ENCODE assay signal across 21 cellular contexts in genomic region chr3:67245545-67245944, GRCh38.
DNase-seq lines count a peak whose midpoint lies in the region; ATAC-seq, FAIRE-seq and TF ChIP-seq lines count a peak whose summit lies in the region.
"Had no signal": no experiment of that assay in that cellular context is flagged by ENCODE, and none has a peak within 500 bp of the region (broad histone marks: within the 10 kb centered on the region; RNA-seq: fewer than 3 reads in every experiment).

No MANE protein-coding gene starts in this region.

- no peak for TF ChIP-seq EP300 in H1 (IDR thresholded peaks at IDR 0.05; ENCODE audit: borderline replicate concordance in 1 of 2, low read depth in 2 of 2, low read length in 2 of 2)

- no peak overlapping the region for H4K8ac ChIP-seq in H1 (ENCODE audit: extremely low read depth, insufficient read depth, low read length)

- peak; percentile 55 for ATAC-seq in HG03175 (IDR thresholded peaks at IDR 0.05; ENCODE audit: unreplicated experiment)
- no peak for ATAC-seq in activated CD8-positive, alpha-beta T cell treated with anti-CD3 and anti-CD28 coated beads for 36 hours
- ATAC-seq: Right ventricle myocardium inferior had no signal

- no peak overlapping the region for H3K4me3 Mint-ChIP-seq in progenitor cell of endocrine pancreas (ENCODE audit: low read depth)
- no peak overlapping the region for H3K4me3 Mint-ChIP-seq in activated CD8-positive, alpha-beta T cell treated with anti-CD3 and anti-CD28 coated beads for 36 hours

- no peak overlapping the region for H3K56ac ChIP-seq in H1 (replicated peaks; ENCODE audit: insufficient read length, low read depth, low read length)

- no peaks in the 10 kb centered on the region for H4K20me1 ChIP-seq in H1 (replicated peaks in 1 of 2; ENCODE audit: control insufficient read depth in 1 of 2, insufficient read depth in 2 of 2, low read length in 2 of 2)

- peak; percentile 18; the same call in 1 of the 3 replicates for TF ChIP-seq CTCF in GM12872 (IDR thresholded peaks at IDR 0.05; ENCODE audit: insufficient read depth, low read depth, low read length)
- peak in 2 of 3 experiments; percentile 6 to 33; a peak in 2 of 4 replicates for TF ChIP-seq CTCF in H1 (IDR thresholded peaks at IDR 0.05; ENCODE audit: control extremely low read depth in 1 of 3, insufficient read depth in 1 of 3, low read depth in 1 of 3, low read length in 3 of 3)
- peak; percentile 8 for TF ChIP-seq CTCF in progenitor cell of endocrine pancreas (IDR thresholded peaks at IDR 0.05; ENCODE audit: unreplicated experiment)
- no peak for TF ChIP-seq CTCF in activated CD8-positive, alpha-beta T cell treated with anti-CD3 and anti-CD28 coated beads for 36 hours (IDR thresholded peaks at IDR 0.05)

- H2BK15ac ChIP-seq in H1 (ENCODE audit: low read length): no peak overlapping the region

- H2BK20ac ChIP-seq in H1 (ENCODE audit: low read length): no peak overlapping the region

- no peaks in the 10 kb centered on the region for H3K27me3 ChIP-seq in H1 (replicated peaks in 1 of 4; ENCODE audit: control insufficient read depth in 3 of 4, extremely low read depth in 1 of 4, insufficient read depth in 3 of 4, low read length in 3 of 4)

- no peaks in the 10 kb centered on the region for H3K27me3 Mint-ChIP-seq in progenitor cell of endocrine pancreas
- peaks cover 2% of the 10 kb centered on the region for H3K27me3 Mint-ChIP-seq in activated CD8-positive, alpha-beta T cell treated with anti-CD3 and anti-CD28 coated beads for 36 hours

- H3K36me3 Mint-ChIP-seq in progenitor cell of endocrine pancreas (ENCODE audit: insufficient read depth): no peaks in the 10 kb centered on the region
- H3K36me3 Mint-ChIP-seq in activated CD8-positive, alpha-beta T cell treated with anti-CD3 and anti-CD28 coated beads for 36 hours (ENCODE audit: low read depth): no peaks in the 10 kb centered on the region

- H3K4me1 ChIP-seq in H1 (replicated peaks in 1 of 4; ENCODE audit: control insufficient read depth in 3 of 4, insufficient read depth in 4 of 4, low read length in 3 of 4): peaks cover 0 to 4% (median 1%) of the 10 kb centered on the region in 4 experiments; a peak in 2 of 7 replicates
- H3K4me1 ChIP-seq: SJSA1 had no signal

- H4K5ac ChIP-seq in H1 (ENCODE audit: insufficient read length, low read depth, low read length): no peak overlapping the region

- no peak overlapping the region for H3K18ac ChIP-seq in H1 (ENCODE audit: extremely low read depth, low read length)

- intact Hi-C loops in activated CD8-positive, alpha-beta T cell treated with anti-CD3 and anti-CD28 coated beads for 36 hours (cut with micrococcal nuclease): no loop called here

- no peaks in the 10 kb centered on the region for H3K9me3 Mint-ChIP-seq in progenitor cell of endocrine pancreas (ENCODE audit: low read depth)
- H3K9me3 Mint-ChIP-seq in activated CD8-positive, alpha-beta T cell treated with anti-CD3 and anti-CD28 coated beads for 36 hours: no peaks in the 10 kb centered on the region

- no peaks in the 10 kb centered on the region; the same call in 1 of the 2 replicates for H3K23me2 ChIP-seq in H1 (ENCODE audit: low read depth, low read length)

- POLR2A ChIA-PET in H1 (lab: Charles Lee; ENCODE audit: partially characterized antibody): no interaction called here
- POLR2A ChIA-PET in activated CD8-positive, alpha-beta T cell treated with anti-CD3 and anti-CD28 coated beads for 36 hours (lab: Charles Lee): no interaction called here

- CTCF ChIA-PET in H1 (lab: Charles Lee; ENCODE audit: partially characterized antibody): interaction anchor here (0.6 to 2.0 kb wide), 6 partner anchors 11 to 1844 kb away, joined by 3 to 7 read pairs (median 4); no protein-coding TSS in a partner anchor
- CTCF ChIA-PET in activated CD8-positive, alpha-beta T cell treated with anti-CD3 and anti-CD28 coated beads for 36 hours (lab: Charles Lee): no interaction called here

- no peak overlapping the region for H2BK5ac ChIP-seq in H1 (ENCODE audit: low read depth, low read length)

- no peak for TF ChIP-seq POLR2A in H1 (IDR thresholded peaks at IDR 0.05; ENCODE audit: control extremely low read depth in 1 of 2, low read depth in 2 of 2, low read length in 2 of 2)

- no peak overlapping the region for H3K4ac ChIP-seq in H1 (replicated peaks; ENCODE audit: insufficient read length, low read depth, low read length)

- H2AK5ac ChIP-seq in H1 (ENCODE audit: low read depth, low read length): no peak overlapping the region

- TF ChIP-seq RAD21 in H1 (IDR thresholded peaks at IDR 0.05 in 1 of 2, conservative IDR thresholded peaks at IDR 0.05 in 1 of 2; ENCODE audit: low read depth in 2 of 2, low read length in 2 of 2): peak; percentile 26 to 46; a peak in 3 of 4 replicates

- no peaks in the 10 kb centered on the region; a peak in 1 of 4 replicates for H3K9me3 ChIP-seq in H1 (ENCODE audit: insufficient read depth in 2 of 2, low read depth in 1 of 2, low read length in 1 of 2)
- H3K9me3 ChIP-seq: SJSA1 had no signal

- no peak overlapping the region for H4K91ac ChIP-seq in H1 (replicated peaks; ENCODE audit: insufficient read length, low read length)

- H3K36me3 ChIP-seq in H1 (ENCODE audit: control insufficient read depth in 2 of 4, insufficient read depth in 4 of 4, low read length in 3 of 4): no peaks in the 10 kb centered on the region
- H3K36me3 ChIP-seq: SJSA1 had no signal

- H3K79me1 ChIP-seq in H1 (ENCODE audit: low read depth, low read length): no peaks in the 10 kb centered on the region

- H3K27ac Mint-ChIP-seq in progenitor cell of endocrine pancreas: no peak overlapping the region
- H3K27ac Mint-ChIP-seq in activated CD8-positive, alpha-beta T cell treated with anti-CD3 and anti-CD28 coated beads for 36 hours: no peak overlapping the region

- no peak overlapping the region for H3K14ac ChIP-seq in H1 (ENCODE audit: insufficient read length)

- H2BK12ac ChIP-seq in H1 (ENCODE audit: low read depth, low read length): no peak overlapping the region

- H3K23ac ChIP-seq in H1 (ENCODE audit: insufficient read length): no peak overlapping the region

- H2AFZ ChIP-seq in H1 (ENCODE audit: low read length): 0 out of 2 replicates have a peak overlapping the region, but pooled peaks have one; percentile 37

- no peak overlapping the region for H3K4me3 ChIP-seq in H1 (ENCODE audit: extremely low read depth in 1 of 4, insufficient read depth in 2 of 4, low read depth in 3 of 4, low read length in 4 of 4)
- H3K4me3 ChIP-seq: SJSA1 had no signal

- no peak overlapping the region for H2BK120ac ChIP-seq in H1 (replicated peaks; ENCODE audit: low read depth, low read length)

- FAIRE-seq in H1 (lab: Jason Lieb, UNC): no peak
- FAIRE-seq: G401.6, GM12891, RCC 7860 had no signal

- H3K27ac ChIP-seq in H1 (ENCODE audit: low read depth, low read length): no peak overlapping the region
- H3K27ac ChIP-seq: C4-2B, SJSA1 had no signal

- no peak overlapping the region for H3K4me2 ChIP-seq in H1 (ENCODE audit: insufficient read depth in 1 of 2, low read depth in 2 of 2, low read length in 2 of 2)

- H3K9ac ChIP-seq in H1 (replicated peaks in 1 of 4; ENCODE audit: extremely low read depth in 1 of 4, low read depth in 3 of 4, low read length in 3 of 4): no peak overlapping the region

- no peaks in the 10 kb centered on the region for H3K79me2 ChIP-seq in H1 (ENCODE audit: control insufficient read depth in 1 of 2, insufficient read depth in 2 of 2, low read length in 2 of 2)

- peaks cover 4% of the 10 kb centered on the region for H3K4me1 Mint-ChIP-seq in progenitor cell of endocrine pancreas (ENCODE audit: low read depth)
- H3K4me1 Mint-ChIP-seq in activated CD8-positive, alpha-beta T cell treated with anti-CD3 and anti-CD28 coated beads for 36 hours (ENCODE audit: low read depth): no peaks in the 10 kb centered on the region

- no peak for DNase-seq in H1 (ENCODE audit: low read depth in 1 of 2, low spot score in 2 of 2)
- no peak for DNase-seq in progenitor cell of endocrine pancreas (ENCODE audit: low spot score, unreplicated experiment)
- DNase-seq in RPMI8226: no peak
- no peak for DNase-seq in activated CD4-positive, alpha-beta T cell treated with anti-CD3 and anti-CD28 coated beads for 48 hours
- DNase-seq in activated CD8-positive, alpha-beta T cell treated with anti-CD3 and anti-CD28 coated beads for 36 hours: no peak
- DNase-seq: GOT3, KBM-7, NCI-H1092 treated with DMSO at 0.1 percent for 48 hours, NCI-H1436 treated with DMSO at 0.1 percent for 48 hours, NCI-H2029, NCI-H226, NCI-H524, NCI-H774 had no signal

- 72% methylated on average over 3 of the region's 3 CpGs; no CpG with 5 or more reads in 1 of the 2 experiments for WGBS in H1 (ENCODE audit: extremely low coverage in 1 of 2, insufficient coverage in 1 of 2, insufficient read length in 1 of 2, insufficient replicate concordance in 2 of 2, low coverage in 1 of 2, low lambda C conversion rate in 2 of 2, missing lambda C conversion rate in 1 of 2), 2 experiments

TF ChIP-seq in H1, 55 proteins besides CTCF, POLR2A, EP300 and RAD21:
- TF ChIP-seq ZNF274 (IDR thresholded peaks at IDR 0.05; ENCODE audit: borderline replicate concordance, extremely low read depth, low read length) (no peak), E2F6 (IDR thresholded peaks at IDR 0.05) (no peak), HDAC6 (IDR thresholded peaks at IDR 0.05; ENCODE audit: low read depth, low read length) (no peak), JUN (IDR thresholded peaks at IDR 0.05; ENCODE audit: low read depth, low read length) (no peak), SP2 (IDR thresholded peaks at IDR 0.05; ENCODE audit: low read length) (no peak), MAFK (IDR thresholded peaks at IDR 0.05; ENCODE audit: low read depth, low read length) (peak; percentile 43; the same call in 1 of the 2 replicates)
TF ChIP-seq in H1: peak in this region for 1.
